22 cellular contexts compared by ENCODE assay signal in the genomic region with DNA sequence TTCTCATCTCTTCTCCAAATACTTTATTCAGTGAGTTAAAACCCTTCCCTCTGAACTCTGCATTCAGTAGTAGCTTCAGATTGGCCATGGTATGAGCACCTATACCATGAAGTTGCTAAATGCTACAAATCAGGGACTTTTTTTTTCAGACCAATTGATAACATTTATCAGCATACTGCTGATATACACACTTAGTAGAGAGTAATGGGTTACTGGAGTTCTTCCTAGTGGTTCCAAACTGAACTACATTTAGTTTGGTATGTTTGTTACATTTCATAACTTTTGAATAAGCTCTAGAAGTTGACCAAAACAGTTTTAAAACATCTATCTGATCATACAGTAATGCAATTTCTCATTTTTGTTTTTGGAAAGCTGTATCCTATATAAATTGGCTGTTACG.
"Had no signal": no experiment of that assay in that cellular context is flagged by ENCODE, and none has a peak within 500 bp of the region (broad histone marks: within the 10 kb centered on the region; RNA-seq: fewer than 3 reads in every experiment).

No MANE protein-coding gene starts in this region.

- H3K36me3 Mint-ChIP-seq: naive thymus-derived CD8-positive, alpha-beta T cell; stimulated activated effector memory CD8-positive, alpha-beta T cell treated with anti-CD3 and anti-CD28 coated beads, Interleukin-12 subunit alpha, Interleukin-12 subunit beta, amount 100 ng/mL, for 72 hours had no signal

- ATAC-seq: heart right ventricle; left lobe of liver; mucosa of descending colon; naive thymus-derived CD8-positive, alpha-beta T cell; right cardiac atrium; stimulated activated effector memory CD8-positive, alpha-beta T cell treated with anti-CD3 and anti-CD28 coated beads, Interleukin-12 subunit alpha, Interleukin-12 subunit beta, amount 100 ng/mL, for 72 hours; stimulated activated naive CD8-positive, alpha-beta T cell treated with anti-CD3 and anti-CD28 coated beads, Interleukin-15, Interleukin-2, amounts not matched to agents 100 U/mL and 50 U/mL, for 24 hours; upper lobe of right lung had no signal

- H3K27ac ChIP-seq: colonic mucosa, heart right ventricle, ovary, suprapubic skin, tibial artery, upper lobe of right lung, vagina had no signal

- H3K4me1 Mint-ChIP-seq: naive thymus-derived CD8-positive, alpha-beta T cell; neural crest cell; stimulated activated effector memory CD8-positive, alpha-beta T cell treated with anti-CD3 and anti-CD28 coated beads, Interleukin-12 subunit alpha, Interleukin-12 subunit beta, amount 100 ng/mL, for 72 hours had no signal

- H3K27ac Mint-ChIP-seq: naive thymus-derived CD8-positive, alpha-beta T cell; stimulated activated effector memory CD8-positive, alpha-beta T cell treated with anti-CD3 and anti-CD28 coated beads, Interleukin-12 subunit alpha, Interleukin-12 subunit beta, amount 100 ng/mL, for 72 hours had no signal

- DNase-seq: colonic mucosa; dermis blood vessel endothelial cell; foreskin melanocyte; heart right ventricle; islet precursor cell; mammary epithelial cell; mucosa of descending colon; naive thymus-derived CD8-positive, alpha-beta T cell; nucleus accumbens; ovary; right cardiac atrium; small intestine; stimulated activated CD4-positive, alpha-beta T cell treated with anti-CD3 and anti-CD28 coated beads, Interleukin-2, amount 100 ng/mL, for 48 hours; stimulated activated CD8-positive, alpha-beta memory T cell treated with anti-CD3 and anti-CD28 coated beads, Interleukin-4, amount 100 ng/mL, for 48 hours; stimulated activated naive CD8-positive, alpha-beta T cell treated with anti-CD3 and anti-CD28 coated beads, Interleukin-15, Interleukin-2, amounts not matched to agents 100 U/mL and 50 U/mL, for 24 hours; tibial artery; upper lobe of right lung had no signal

- H3K9me3 Mint-ChIP-seq: neural crest cell; stimulated activated effector memory CD8-positive, alpha-beta T cell treated with anti-CD3 and anti-CD28 coated beads, Interleukin-12 subunit alpha, Interleukin-12 subunit beta, amount 100 ng/mL, for 72 hours had no signal

- H3K4me3 Mint-ChIP-seq: naive thymus-derived CD8-positive, alpha-beta T cell; neural crest cell; stimulated activated effector memory CD8-positive, alpha-beta T cell treated with anti-CD3 and anti-CD28 coated beads, Interleukin-12 subunit alpha, Interleukin-12 subunit beta, amount 100 ng/mL, for 72 hours had no signal
